ENCODE assay signal across 14 cellular contexts in the genomic region with DNA sequence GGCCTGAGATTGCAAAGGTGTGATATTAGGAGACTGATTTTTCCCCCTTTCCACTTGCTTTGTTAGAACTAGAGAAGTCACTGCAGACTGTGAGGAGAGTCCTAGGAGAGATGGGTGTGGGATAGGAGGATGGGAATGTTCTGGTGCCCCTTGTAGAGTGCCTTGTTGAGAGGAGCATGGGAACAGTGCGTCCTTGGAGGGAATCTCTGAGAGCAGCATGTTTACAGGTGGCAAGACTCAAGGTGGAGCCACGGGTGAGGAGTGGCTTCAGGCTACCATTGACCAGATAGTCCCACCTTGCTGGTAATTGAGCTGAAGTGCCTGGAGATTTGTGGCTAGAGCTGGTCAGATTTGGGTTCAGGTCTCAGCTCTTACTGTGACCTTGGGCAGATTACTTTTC. TPM values are rescaled to one million over a fixed set of nuclear protein-coding genes. Genes with fewer than 3 reads are reported as not detected.
DNase-seq lines count a peak whose midpoint lies in the region; ATAC-seq and TF ChIP-seq lines count a peak whose summit lies in the region.
"Had no signal": no experiment of that assay in that cellular context is flagged by ENCODE, and none has a peak within 500 bp of the region (broad histone marks: within the 10 kb centered on the region; RNA-seq: fewer than 3 reads in every experiment).

No MANE protein-coding gene starts in this region.

- peaks cover 46% of the 10 kb centered on the region for H3K36me3 Mint-ChIP-seq in T-helper 1 cell treated with Interleukin-12 subunit alpha and Interleukin-12 subunit beta and Interleukin-4 antibody, amounts not matched to agents 30 μg/mL and 1 μg/mL, for 36 hours (ENCODE audit: low read depth)
- H3K36me3 Mint-ChIP-seq in endothelial cell (ENCODE audit: low read depth, unreplicated experiment) (peaks cover 67% of the 10 kb centered on the region), Calu3 (ENCODE audit: insufficient read depth, unreplicated experiment) (peaks cover 7% of the 10 kb centered on the region)

- POLR2A ChIA-PET in RWPE1 (lab: Yijun Ruan, JAX; ENCODE audit: low non-redundant PET): no interaction called here

- DNase-seq in T-helper 1 cell (no peak), RWPE1 (ENCODE audit: low spot score) (no peak), endothelial cell (ENCODE audit: low spot score) (no peak), Calu3 (no peak), NK-92 (lab: John Stamatoyannopoulos, UW; ENCODE audit: unreplicated experiment) (no peak), NCI-H1436 (lab: John Stamatoyannopoulos, UW) (no peak)
- peak; percentile 5 for DNase-seq in stimulated activated naive CD8-positive, alpha-beta T cell treated with anti-CD3 and anti-CD28 coated beads, Interleukin-15, Interleukin-2, amounts not matched to agents 100 U/mL and 50 U/mL, for 24 hours
- DNase-seq: 8988T; activated CD4-positive, alpha-beta T cell treated with anti-CD3 and anti-CD28 coated beads for 1 hour; amniotic stem cell; DMS79 treated with DMSO at 0.1 percent for 48 hours; NCI-H1694 treated with DMSO at 0.1 percent for 48 hours had no signal

- peak overlapping the region; percentile 89 for H3K4me3 Mint-ChIP-seq in T-helper 1 cell treated with Interleukin-12 subunit alpha and Interleukin-12 subunit beta and Interleukin-4 antibody, amounts not matched to agents 30 μg/mL and 1 μg/mL, for 36 hours
- H3K4me3 Mint-ChIP-seq in endothelial cell (ENCODE audit: unreplicated experiment) (peak overlapping the region; percentile 28), Calu3 (ENCODE audit: low read depth, unreplicated experiment) (no peak overlapping the region)

- H3K27ac Mint-ChIP-seq in T-helper 1 cell treated with Interleukin-12 subunit alpha and Interleukin-12 subunit beta and Interleukin-4 antibody, amounts not matched to agents 30 μg/mL and 1 μg/mL, for 36 hours: peak overlapping the region; percentile 88
- H3K27ac Mint-ChIP-seq in endothelial cell (ENCODE audit: unreplicated experiment): peak overlapping the region; percentile 86
- no peak overlapping the region for H3K27ac Mint-ChIP-seq in Calu3 (ENCODE audit: unreplicated experiment)

- H3K27me3 Mint-ChIP-seq in T-helper 1 cell treated with Interleukin-12 subunit alpha and Interleukin-12 subunit beta and Interleukin-4 antibody, amounts not matched to agents 30 μg/mL and 1 μg/mL, for 36 hours (ENCODE audit: low read depth): no peaks in the 10 kb centered on the region
- H3K27me3 Mint-ChIP-seq in endothelial cell (ENCODE audit: unreplicated experiment) (peaks cover 18% of the 10 kb centered on the region), Calu3 (ENCODE audit: unreplicated experiment) (no peaks in the 10 kb centered on the region)

- peaks cover 90% of the 10 kb centered on the region for H3K4me1 Mint-ChIP-seq in T-helper 1 cell treated with Interleukin-12 subunit alpha and Interleukin-12 subunit beta and Interleukin-4 antibody, amounts not matched to agents 30 μg/mL and 1 μg/mL, for 36 hours (ENCODE audit: low read depth)
- H3K4me1 Mint-ChIP-seq in endothelial cell (ENCODE audit: unreplicated experiment): peaks cover 100% of the 10 kb centered on the region
- peaks cover 34% of the 10 kb centered on the region for H3K4me1 Mint-ChIP-seq in Calu3 (ENCODE audit: low read depth, unreplicated experiment)

- no peak for ATAC-seq in stimulated activated naive CD8-positive, alpha-beta T cell treated with anti-CD3 and anti-CD28 coated beads, Interleukin-15, Interleukin-2, amounts not matched to agents 100 U/mL and 50 U/mL, for 24 hours

- CTCF ChIA-PET in RWPE1 (lab: Yijun Ruan, JAX): interaction anchor here (0.8 kb wide), 2 partner anchors 30 to 175 kb away, joined by 4 read pairs; no protein-coding TSS in a partner anchor
- CTCF ChIA-PET in Calu3 (lab: Charles Lee): interaction anchor here (1.5 kb wide), 1 partner anchor 9 kb away, joined by 8 read pairs; no protein-coding TSS in a partner anchor

- TF ChIP-seq CTCF in RWPE1 (conservative IDR thresholded peaks at IDR 0.05; ENCODE audit: low read depth): no peak
- no peak for TF ChIP-seq CTCF in endothelial cell (IDR thresholded peaks at IDR 0.05; ENCODE audit: unreplicated experiment)
- TF ChIP-seq CTCF in Calu3 (IDR thresholded peaks at IDR 0.05; ENCODE audit: unreplicated experiment): no peak

- no peaks in the 10 kb centered on the region for H3K9me3 Mint-ChIP-seq in T-helper 1 cell treated with Interleukin-12 subunit alpha and Interleukin-12 subunit beta and Interleukin-4 antibody, amounts not matched to agents 30 μg/mL and 1 μg/mL, for 36 hours
- H3K9me3 Mint-ChIP-seq in endothelial cell (ENCODE audit: unreplicated experiment): no peaks in the 10 kb centered on the region
- H3K9me3 Mint-ChIP-seq in Calu3 (ENCODE audit: low read depth, unreplicated experiment): no peaks in the 10 kb centered on the region

- H3K27ac ChIP-seq in RWPE1: peak overlapping the region; percentile 12; the same call in 1 of the 2 replicates
- H3K27ac ChIP-seq: parathyroid adenoma had no signal

- BruUV-seq in Calu3 (replicated peaks; lab: Mats Ljungman, UMichigan): no TSS peak

- intact Hi-C loops in Calu3 (cut with micrococcal nuclease; ENCODE audit: unreplicated experiment): no loop called here

RNA-seq across cellular contexts. Expression of a gene that starts 6.0 kb away (rescaled TPM):
- 456 TPM for total RNA-seq in endothelial cell (ENCODE audit: unreplicated experiment)
- total RNA-seq in Calu3 (2022): 91.1 and 127 TPM in 2 replicates
